Comparison of ENCODE assay signal across 11 cellular contexts in genomic region chr21:44912158-44912473, GRCh38. TPM values are rescaled to one million over a fixed set of nuclear protein-coding genes. Genes with fewer than 3 reads are reported as not detected.
A peak's percentile ranks its signal among the peaks of the same experiment; 100 is the strongest.
DNase-seq lines count a peak whose midpoint lies in the region; ATAC-seq and TF ChIP-seq lines count a peak whose summit lies in the region.
"Had no signal": no experiment of that assay in that cellular context is flagged by ENCODE, and none has a peak within 500 bp of the region (broad histone marks: within the 10 kb centered on the region; RNA-seq: fewer than 3 reads in every experiment).

No MANE protein-coding gene starts in this region.

- TF ChIP-seq CTCF in breast epithelium (IDR thresholded peaks at IDR 0.05) (no peak), MCF 10A (IDR thresholded peaks at IDR 0.05; ENCODE audit: unreplicated experiment) (no peak), liver (IDR thresholded peaks at IDR 0.05; ENCODE audit: low read depth, low read length, missing input control) (no peak), upper lobe of left lung (IDR thresholded peaks at IDR 0.05) (no peak)

- no peaks in the 10 kb centered on the region for H3K27me3 Mint-ChIP-seq in MCF 10A (ENCODE audit: insufficient read depth, unreplicated experiment)
- no peaks in the 10 kb centered on the region for H3K27me3 Mint-ChIP-seq in activated T-helper 17 cell treated with anti-CD3 and anti-CD28 coated beads, Interleukin-2, amount 50 U/mL, for 72 hours

- H3K27ac Mint-ChIP-seq in MCF 10A (ENCODE audit: low read depth, unreplicated experiment): no peak overlapping the region
- peak overlapping the region; percentile 96 for H3K27ac Mint-ChIP-seq in activated T-helper 17 cell treated with anti-CD3 and anti-CD28 coated beads, Interleukin-2, amount 50 U/mL, for 72 hours
- H3K27ac Mint-ChIP-seq: endodermal cell, nephron progenitor cell had no signal

- TF ChIP-seq POLR2A in breast epithelium (IDR thresholded peaks at IDR 0.05): no peak
- no peak for TF ChIP-seq POLR2A in upper lobe of left lung (IDR thresholded peaks at IDR 0.05)

- H3K36me3 ChIP-seq in breast epithelium (no peaks in the 10 kb centered on the region), liver (ENCODE audit: control insufficient read depth in 4 of 4, insufficient read depth in 3 of 4, low read depth in 1 of 4, low read length in 3 of 4) (no peaks in the 10 kb centered on the region), upper lobe of left lung (no peaks in the 10 kb centered on the region)

- peak overlapping the region in 1 of 3 donors; percentile 22 for H3K4me3 ChIP-seq in breast epithelium
- H3K4me3 ChIP-seq in liver (ENCODE audit: low read depth in 1 of 3, low read length in 3 of 3): no peak overlapping the region
- peak overlapping the region in 1 of 4 donors; percentile 20 for H3K4me3 ChIP-seq in upper lobe of left lung

- H3K9me3 ChIP-seq in breast epithelium (no peaks in the 10 kb centered on the region), liver (ENCODE audit: control insufficient read depth in 4 of 4, low read length in 3 of 4) (no peaks in the 10 kb centered on the region), upper lobe of left lung (no peaks in the 10 kb centered on the region)

- no peaks in the 10 kb centered on the region for H3K36me3 Mint-ChIP-seq in MCF 10A (ENCODE audit: insufficient read depth, unreplicated experiment)
- H3K36me3 Mint-ChIP-seq in activated T-helper 17 cell treated with anti-CD3 and anti-CD28 coated beads, Interleukin-2, amount 50 U/mL, for 72 hours (ENCODE audit: low read depth): peaks cover 77% of the 10 kb centered on the region

- H3K27me3 ChIP-seq in breast epithelium (no peaks in the 10 kb centered on the region), liver (ENCODE audit: control insufficient read depth in 4 of 4, insufficient read depth in 4 of 4, low read length in 3 of 4) (no peaks in the 10 kb centered on the region), upper lobe of left lung (no peaks in the 10 kb centered on the region)

- BruUV-seq in MCF 10A (replicated peaks; lab: Mats Ljungman, UMichigan): no TSS peak

- peaks cover 41% of the 10 kb centered on the region for H3K4me1 Mint-ChIP-seq in MCF 10A (ENCODE audit: insufficient read depth, unreplicated experiment)
- H3K4me1 Mint-ChIP-seq in activated T-helper 17 cell treated with anti-CD3 and anti-CD28 coated beads, Interleukin-2, amount 50 U/mL, for 72 hours: peaks cover 30% of the 10 kb centered on the region

- intact Hi-C loops in breast epithelium (cut with DNase I; ENCODE audit: low total_unique reads): no loop called here
- intact Hi-C loops in MCF 10A (cut with micrococcal nuclease): no loop called here

- H3K9me3 Mint-ChIP-seq in MCF 10A (ENCODE audit: unreplicated experiment): no peaks in the 10 kb centered on the region
- no peaks in the 10 kb centered on the region for H3K9me3 Mint-ChIP-seq in activated T-helper 17 cell treated with anti-CD3 and anti-CD28 coated beads, Interleukin-2, amount 50 U/mL, for 72 hours
- H3K9me3 Mint-ChIP-seq: endodermal cell, nephron progenitor cell had no signal

- H3K4me3 Mint-ChIP-seq in MCF 10A (ENCODE audit: unreplicated experiment): no peak overlapping the region
- peak overlapping the region; percentile 72 for H3K4me3 Mint-ChIP-seq in activated T-helper 17 cell treated with anti-CD3 and anti-CD28 coated beads, Interleukin-2, amount 50 U/mL, for 72 hours
- H3K4me3 Mint-ChIP-seq: endodermal cell, nephron progenitor cell had no signal

- TF ChIP-seq RAD21 in liver (IDR thresholded peaks at IDR 0.05): no peak

- DNase-seq in breast epithelium (ENCODE audit: low spot score in 2 of 2) (no peak), MCF 10A (ENCODE audit: unreplicated experiment) (no peak), upper lobe of left lung (no peak), SIG-M5 treated with dmso at 0.1 percent for 504 hours (lab: John Stamatoyannopoulos, UW; ENCODE audit: unreplicated experiment) (no peak), GDM1 (lab: John Stamatoyannopoulos, UW) (no peak)
- DNase-seq: amniotic stem cell, nephron progenitor cell had no signal

- POLR2A ChIA-PET in MCF 10A (lab: Yijun Ruan, JAX): interaction anchor here (1.1 to 1.9 kb wide), 5 partner anchors 14 to 218 kb away, joined by 4 to 24 read pairs (median 7); partner anchors contain the start of gene PTTG1IP

- TF ChIP-seq EP300 in upper lobe of left lung (IDR thresholded peaks at IDR 0.05): no peak

- 29% methylated on average over 8 of the region's 8 CpGs for WGBS in liver
- WGBS in upper lobe of left lung, 2 donors: 58 to 83% methylated on average over 3 to 8 of the region's 8 CpGs

- CTCF ChIA-PET in MCF 10A (lab: Yijun Ruan, JAX): interaction anchor here (0.5 to 5.1 kb wide), 10 partner anchors 15 to 401 kb away, joined by 3 to 48 read pairs (median 4); partner anchors contain the start of genes PTTG1IP and UBE2G2

- no peak for ATAC-seq in activated T-helper 17 cell treated with anti-CD3 and anti-CD28 coated beads, Interleukin-2, amount 50 U/mL, for 72 hours (replicated peaks)
- ATAC-seq in upper lobe of left lung (ENCODE audit: low FRiP score in 2 of 2) (no peak), GM19452 (IDR thresholded peaks at IDR 0.05; ENCODE audit: unreplicated experiment) (no peak)

- peak overlapping the region; percentile 65 to 84 for H3K27ac ChIP-seq in breast epithelium
- peak overlapping the region; percentile 84 to 95 for H3K27ac ChIP-seq in liver (ENCODE audit: low read depth in 1 of 2, low read length in 2 of 2)
- peak overlapping the region; percentile 71 to 85 (median 83) for H3K27ac ChIP-seq in upper lobe of left lung

- H3K4me1 ChIP-seq in breast epithelium: peaks cover 0 to 8% of the 10 kb centered on the region in 2 donors
- H3K4me1 ChIP-seq in liver (ENCODE audit: control insufficient read depth in 4 of 4, insufficient read depth in 4 of 4, low read length in 3 of 4): peaks cover 31 to 51% (median 46%) of the 10 kb centered on the region in 4 donors
- peaks cover 40 to 71% (median 64%) of the 10 kb centered on the region in 4 donors for H3K4me1 ChIP-seq in upper lobe of left lung

- H3K9ac ChIP-seq in liver (ENCODE audit: low read depth in 1 of 2, low read length in 2 of 2): peak overlapping the region in 1 of 2 donors; percentile 8

TF ChIP-seq in liver, 16 proteins besides CTCF, POLR2A, EP300 and RAD21:
- TF ChIP-seq EGR1 (IDR thresholded peaks at IDR 0.05; ENCODE audit: low read depth in 2 of 2): peak in 1 of 2 donors; percentile 34
- TF ChIP-seq RXRA (IDR thresholded peaks at IDR 0.05): peak in 1 of 2 donors; percentile 32
- peak; percentile 61 for TF ChIP-seq SP1 (IDR thresholded peaks at IDR 0.05)
- no peak for TF ChIP-seq GABPA (IDR thresholded peaks at IDR 0.05 in 1 of 2, conservative IDR thresholded peaks at IDR 0.05 in 1 of 2)

RNA-seq across cellular contexts. Expression of gene ITGB2, which starts 8.6 kb away (rescaled TPM):
- total RNA-seq in breast epithelium (100 to 1,000 TPM in 1 of 3 donors, 10 to 100 TPM in 2; 19.7 to 242 (median 92.8) TPM), MCF 10A (2022) (24.8 and 29.3 TPM in 2 replicates), liver (10 to 100 TPM; 33.8 to 50.6 TPM), upper lobe of left lung (100 to 1,000 TPM in 5 of 6 donors, 10 to 100 TPM in 1; 73.1 to 435 (median 149) TPM)
- 100 to 1,000 TPM; 240 to 302 TPM for total RNA-seq in activated T-helper 17 cell treated with anti-CD3 and anti-CD28 coated beads, Interleukin-2, amount 50 U/mL, for 72 hours
- polyA plus RNA-seq in liver: 10 to 100 TPM in 1 of 2 donors, 1 to 10 TPM in 1; 9.6 to 23.6 TPM

RNA-seq across cellular contexts. Expression of gene SLX9, which starts 27.7 kb away (rescaled TPM):
- total RNA-seq in breast epithelium (10 to 100 TPM; 15.8 to 17.7 (median 17.0) TPM), MCF 10A (2022) (40.4 and 58.7 TPM in 2 replicates), liver (1 to 10 TPM; 7.5 to 7.7 TPM), upper lobe of left lung (10 to 100 TPM in 5 of 6 donors, 1 to 10 TPM in 1; 5.5 to 34.6 (median 22.8) TPM)
- 10 to 100 TPM; 28.6 to 56.7 TPM for total RNA-seq in activated T-helper 17 cell treated with anti-CD3 and anti-CD28 coated beads, Interleukin-2, amount 50 U/mL, for 72 hours
- 10 to 100 TPM; 16.6 to 20.3 TPM for polyA plus RNA-seq in liver

RNA-seq across cellular contexts. Expression of gene PTTG1IP, which starts 38.6 kb away (rescaled TPM):
- 100 to 1,000 TPM; 187 to 351 (median 272) TPM for total RNA-seq in breast epithelium
- 326 and 338 TPM in 2 replicates for total RNA-seq in MCF 10A (2022)
- total RNA-seq in activated T-helper 17 cell treated with anti-CD3 and anti-CD28 coated beads, Interleukin-2, amount 50 U/mL, for 72 hours: 10 to 100 TPM; 76.5 to 78.8 TPM
- 10 to 100 TPM; 86.8 to 94.0 TPM for total RNA-seq in liver
- 10 to 100 TPM; 62.0 to 72.8 TPM for polyA plus RNA-seq in liver
- 100 to 1,000 TPM; 150 to 316 (median 247) TPM for total RNA-seq in upper lobe of left lung
